Comparison of ENCODE assay signal across 7 cellular contexts in genomic region chrX:37495760-37496159, GRCh38.
DNase-seq lines count a peak whose midpoint lies in the region; ATAC-seq and TF ChIP-seq lines count a peak whose summit lies in the region.
"Not testable (repeated sequence)": the region's sequence is repeated elsewhere in the genome, so short reads cannot be mapped to it uniquely, and the experiment has no call there.

No MANE protein-coding gene starts in this region.

- CTCF ChIA-PET in WTC11 (lab: Charles Lee), result not testable (repeated sequence)

- POLR2A ChIA-PET in WTC11 (lab: Charles Lee), result not testable (repeated sequence)

- not testable (repeated sequence) for H3K79me2 ChIP-seq in fibroblast of lung (ENCODE audit: control insufficient read depth, insufficient read depth, low read length)

- 5% methylated on average over 2 of the region's 2 CpGs for WGBS in right lobe of liver (ENCODE audit: insufficient coverage, low coverage, low lambda C conversion rate, missing lambda C conversion rate)

- not testable (repeated sequence) for H3K36me3 ChIP-seq in fibroblast of lung (ENCODE audit: control insufficient read depth, insufficient read depth, low read length); right lobe of liver

- intact Hi-C loops in right lobe of liver (cut with DNase I), result not testable (repeated sequence)

- H3K27me3 ChIP-seq in fibroblast of lung (ENCODE audit: control insufficient read depth, insufficient read depth, low read length); right lobe of liver: not testable (repeated sequence)

- not testable (repeated sequence) for H2AFZ ChIP-seq in fibroblast of lung (ENCODE audit: low read length)

- H3K9ac ChIP-seq in fibroblast of lung (ENCODE audit: insufficient read depth, low read length), result not testable (repeated sequence)

- H3K4me3 ChIP-seq in fibroblast of lung (replicated peaks in 1 of 4; ENCODE audit: control extremely low read depth in 1 of 4, insufficient read depth in 1 of 4, low read depth in 3 of 4, low read length in 4 of 4); right lobe of liver: not testable (repeated sequence)

- H3K27me3 Mint-ChIP-seq in WTC11 (ENCODE audit: low read depth), result not testable (repeated sequence)

- not testable (repeated sequence) for H3K4me2 ChIP-seq in fibroblast of lung (ENCODE audit: extremely low read depth, insufficient read depth, low read length)

- peak; percentile 80 for ATAC-seq in WTC11
- ATAC-seq in right lobe of liver, result peak in 3 of 4 donors; percentile 24 to 32 (median 27)

- H3K4me3 Mint-ChIP-seq in WTC11, result not testable (repeated sequence)

- not testable (repeated sequence) for H3K4me1 Mint-ChIP-seq in WTC11

- TF ChIP-seq POLR2A in right lobe of liver (IDR thresholded peaks at IDR 0.05), result not testable (repeated sequence)

- not testable (repeated sequence) for H3K36me3 Mint-ChIP-seq in WTC11

- H3K4me1 ChIP-seq in fibroblast of lung (ENCODE audit: control insufficient read depth, extremely low read depth, insufficient read depth, low read length); right lobe of liver: not testable (repeated sequence)

- H4K20me1 ChIP-seq in fibroblast of lung (ENCODE audit: control insufficient read depth, extremely low read depth, insufficient read depth, low read length), result not testable (repeated sequence)

- DNase-seq in H4 (ENCODE audit: low spot score), result peak; percentile 4
- peak; percentile 6 for DNase-seq in HuH-7 (ENCODE audit: low spot score)
- peak; percentile 19 for DNase-seq in NCI-H526 treated with DMSO at 0.1 percent for 48 hours (lab: John Stamatoyannopoulos, UW)
- not testable (repeated sequence) for DNase-seq in WTC11 (ENCODE audit: low spot score); fibroblast of lung (ENCODE audit: low read depth in 2 of 2); right lobe of liver

- not testable (repeated sequence) for H3K9me3 Mint-ChIP-seq in WTC11

- TF ChIP-seq CTCF in GM12872 (IDR thresholded peaks at IDR 0.05; ENCODE audit: insufficient read depth, low read depth, low read length) (peak; percentile 25; the same call in 1 of the 3 replicates), fibroblast of lung (conservative IDR thresholded peaks at IDR 0.05 in 1 of 2, IDR thresholded peaks at IDR 0.05 in 1 of 2; ENCODE audit: low read depth in 1 of 2, low read length in 2 of 2) (peak; percentile 9 to 24), right lobe of liver (IDR thresholded peaks at IDR 0.05) (peak in 3 of 4 donors; percentile 12 to 23 (median 14))
- not testable (repeated sequence) for TF ChIP-seq CTCF in WTC11 (IDR thresholded peaks at IDR 0.05)

- not testable (repeated sequence) for H3K9me3 ChIP-seq in fibroblast of lung (ENCODE audit: control insufficient read depth, insufficient read depth, low read depth, low read length); right lobe of liver

- not testable (repeated sequence) for H3K27ac ChIP-seq in fibroblast of lung (ENCODE audit: insufficient read depth, low read length); right lobe of liver

- H3K27ac Mint-ChIP-seq in WTC11, result not testable (repeated sequence)
